ENCODE assay signal across 13 cellular contexts in the genomic region with DNA sequence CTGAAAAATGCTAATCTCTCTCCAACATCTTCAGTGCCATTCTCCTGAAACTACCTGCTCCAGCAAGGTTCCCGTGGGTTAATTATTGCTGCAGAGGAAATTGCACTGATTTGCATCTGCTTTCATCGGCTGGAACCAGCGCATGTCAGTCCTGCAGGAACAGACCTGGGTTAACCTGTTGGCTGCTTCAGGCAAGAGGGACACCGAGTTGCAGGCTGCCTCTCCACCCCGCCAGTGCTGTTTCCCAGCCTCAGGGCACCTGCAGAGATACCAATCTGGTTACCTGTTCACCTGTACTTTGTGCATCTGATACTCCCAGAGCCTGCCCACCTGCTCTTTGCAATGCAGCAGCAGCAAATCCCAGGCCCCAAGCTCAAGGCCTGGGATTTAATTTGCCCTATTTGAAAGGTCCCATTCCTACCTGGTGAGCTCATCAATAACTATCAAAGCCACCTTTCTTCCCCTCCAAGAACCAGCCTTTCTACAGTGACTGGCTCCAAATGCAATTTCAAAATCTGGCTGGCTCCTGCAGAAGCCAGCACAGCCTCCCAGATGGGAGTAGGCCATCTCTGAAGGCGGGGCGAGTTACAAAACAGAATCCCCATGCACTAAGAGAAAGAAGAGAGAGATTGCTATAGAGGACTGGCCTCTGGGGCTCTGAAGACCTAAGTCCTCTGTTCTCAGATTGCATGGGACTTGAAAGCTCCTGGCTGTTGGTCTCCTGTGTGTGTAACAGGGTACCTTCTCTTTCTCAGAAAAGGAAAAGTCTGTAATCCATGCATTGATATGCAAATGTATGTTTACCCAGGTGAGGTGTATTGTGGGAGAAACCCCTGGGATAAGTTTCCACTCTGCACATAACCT.
DNase-seq lines count a peak whose midpoint lies in the region; ATAC-seq, FAIRE-seq and TF ChIP-seq lines count a peak whose summit lies in the region.
"Had no signal": no experiment of that assay in that cellular context is flagged by ENCODE, and none has a peak within 500 bp of the region (broad histone marks: within the 10 kb centered on the region; RNA-seq: fewer than 3 reads in every experiment).

No MANE protein-coding gene starts in this region.

- no peaks in the 10 kb centered on the region for H3K79me2 ChIP-seq in GM12878 (ENCODE audit: control insufficient read depth, insufficient read depth, low read length)

- H3K9me3 ChIP-seq in GM12878 (replicated peaks; ENCODE audit: control insufficient read depth, insufficient read depth, low read length) (no peaks in the 10 kb centered on the region), aorta (ENCODE audit: control insufficient read depth, low read length) (no peaks in the 10 kb centered on the region)
- H3K9me3 ChIP-seq: uterus had no signal

- H3K9ac ChIP-seq in GM12878 (ENCODE audit: control insufficient read depth, insufficient read depth, low read length), result no peak overlapping the region

- H2AFZ ChIP-seq in GM12878 (ENCODE audit: control insufficient read depth, low read depth, low read length), result no peak overlapping the region

- intact Hi-C loops in GM12878 (cut with micrococcal nuclease; ENCODE audit: unreplicated experiment) (no loop called here), left colon (cut with DNase I, micrococcal nuclease) (no loop called here), aorta (cut with DNase I) (no loop called here)

- H3K36me3 ChIP-seq in GM12878 (ENCODE audit: control insufficient read depth in 2 of 2, insufficient read depth in 2 of 2, low read length in 1 of 2) (no peaks in the 10 kb centered on the region), aorta (ENCODE audit: control insufficient read depth in 1 of 2, insufficient read depth in 2 of 2, low read length in 1 of 2) (no peaks in the 10 kb centered on the region)
- H3K36me3 ChIP-seq: uterus had no signal

- H3K27me3 ChIP-seq in GM12878 (replicated peaks in 1 of 2; ENCODE audit: control insufficient read depth in 2 of 2, insufficient read depth in 2 of 2, low read length in 1 of 2), result no peaks in the 10 kb centered on the region
- H3K27me3 ChIP-seq in aorta (ENCODE audit: control insufficient read depth in 1 of 2, insufficient read depth in 2 of 2, low read length in 1 of 2), result no peaks in the 10 kb centered on the region
- H3K27me3 ChIP-seq: uterus had no signal

- H3K27ac ChIP-seq in GM12878 (ENCODE audit: control insufficient read depth, insufficient read depth) (no peak overlapping the region), aorta (ENCODE audit: low read depth in 1 of 2, low read length in 2 of 2) (no peak overlapping the region)
- H3K27ac ChIP-seq: uterus had no signal

- TF ChIP-seq RAD21 in GM12878 (IDR thresholded peaks at IDR 0.05; ENCODE audit: insufficient read depth, low read depth, low read length), result no peak

- FAIRE-seq in GM12878 (lab: Jason Lieb, UNC), result no peak
- FAIRE-seq: astrocyte, GM18507 had no signal

- TF ChIP-seq EP300 in GM12878 (IDR thresholded peaks at IDR 0.05; ENCODE audit: borderline replicate concordance in 1 of 2, control insufficient read depth in 1 of 2, low read depth in 2 of 2, low read length in 2 of 2), result no peak

- in situ Hi-C loops in GM12878 (cut with MboI), result no loop called here

- 48% methylated on average over 7 of the region's 7 CpGs for whole genome bisulfite sequencing in GM12878 (ENCODE audit: insufficient coverage, insufficient replicate concordance, low lambda C conversion rate, missing lambda C conversion rate)
- 60 to 69% methylated on average over 7 of the region's 7 CpGs for WGBS in aorta, 2 donors

- TF ChIP-seq CTCF in GM12878 (IDR thresholded peaks at IDR 0.05 in 2 of 3, conservative IDR thresholded peaks at IDR 0.05 in 1 of 3; ENCODE audit: control insufficient read depth in 2 of 3, extremely low read depth in 1 of 3, insufficient read depth in 1 of 3, low read depth in 3 of 3, low read length in 3 of 3), result no peak

- peak; percentile 22 for ATAC-seq in GM12878
- peak; percentile 54 for ATAC-seq in left colon
- ATAC-seq in aorta (ENCODE audit: low FRiP score), result peak; percentile 30
- no peak for ATAC-seq in GM18502 (IDR thresholded peaks at IDR 0.05; ENCODE audit: poor library complexity, unreplicated experiment)
- ATAC-seq: activated CD4-positive, alpha-beta T cell treated with anti-CD3 and anti-CD28 coated beads for 36 hours had no signal

- POLR2A ChIA-PET in GM12878 (lab: Charles Lee), result interaction anchor here (1.0 to 1.1 kb wide), 2 partner anchors 9 to 11 kb away, joined by 3 to 5 read pairs; no protein-coding TSS in a partner anchor

- TF ChIP-seq POLR2A in GM12878 (IDR thresholded peaks at IDR 0.05; ENCODE audit: low read depth, low read length), result no peak

- DNase-seq in SIG-M5 treated with dmso at 0.1 percent for 504 hours (lab: John Stamatoyannopoulos, UW; ENCODE audit: unreplicated experiment) (peak; percentile 51), SIG-M5 (lab: John Stamatoyannopoulos, UW) (no peak), GM12878 (ENCODE audit: low read depth, low spot score) (no peak), left colon (peak in 1 of 2 donors; percentile 50), aorta (no peak), inferior parietal cortex (ENCODE audit: extremely low spot score) (no peak), NCI-H446 treated with DMSO at 0.1 percent for 48 hours (lab: John Stamatoyannopoulos, UW) (no peak)
- DNase-seq: activated CD4-positive, alpha-beta T cell treated with anti-CD3 and anti-CD28 coated beads for 36 hours; NCI-H524 treated with DMSO at 0.1 percent for 48 hours; uterus had no signal

- H3K4me1 ChIP-seq in GM12878 (ENCODE audit: control insufficient read depth, insufficient read depth, low read length) (peaks cover 24% of the 10 kb centered on the region), aorta (ENCODE audit: control insufficient read depth in 1 of 2, insufficient read depth in 2 of 2, low read length in 2 of 2) (no peaks in the 10 kb centered on the region)
- H3K4me1 ChIP-seq: uterus had no signal

- H4K20me1 ChIP-seq in GM12878 (ENCODE audit: control insufficient read depth, insufficient read depth), result no peaks in the 10 kb centered on the region

- RAD21 ChIA-PET in GM12878 (lab: Charles Lee; ENCODE audit: unreplicated experiment), result no interaction called here

- no peak overlapping the region for H3K4me2 ChIP-seq in GM12878 (ENCODE audit: control insufficient read depth, insufficient read depth)

- H3K4me3 ChIP-seq in GM12878 (no peak overlapping the region), aorta (ENCODE audit: low read length in 2 of 2) (no peak overlapping the region)
- H3K4me3 ChIP-seq: uterus had no signal

- BruUV-seq in GM12878 (replicated peaks; lab: Mats Ljungman, UMichigan), result no TSS peak

- SMC1A ChIA-PET in GM12878 (lab: Charles Lee; ENCODE audit: uncharacterized antibody, unreplicated experiment), result interaction anchor here (1.1 to 3.3 kb wide), 4 partner anchors 10 to 18 kb away, joined by 3 to 14 read pairs (median 5); no protein-coding TSS in a partner anchor

- CTCF ChIA-PET in GM12878 (lab: Yijun Ruan, JAX), result no interaction called here

TF ChIP-seq in GM12878, 131 proteins besides CTCF, POLR2A, EP300 and RAD21 (continues in another document):
- no peak for TF ChIP-seq ZZZ3 (IDR thresholded peaks at IDR 0.05; ENCODE audit: control insufficient read depth, insufficient read length, low read depth)
- TF ChIP-seq SMC3 (IDR thresholded peaks at IDR 0.05; ENCODE audit: borderline replicate concordance, low read length), result no peak
- no peak for TF ChIP-seq EED (IDR thresholded peaks at IDR 0.05; ENCODE audit: low read depth)
- TF ChIP-seq, protein P1, sequence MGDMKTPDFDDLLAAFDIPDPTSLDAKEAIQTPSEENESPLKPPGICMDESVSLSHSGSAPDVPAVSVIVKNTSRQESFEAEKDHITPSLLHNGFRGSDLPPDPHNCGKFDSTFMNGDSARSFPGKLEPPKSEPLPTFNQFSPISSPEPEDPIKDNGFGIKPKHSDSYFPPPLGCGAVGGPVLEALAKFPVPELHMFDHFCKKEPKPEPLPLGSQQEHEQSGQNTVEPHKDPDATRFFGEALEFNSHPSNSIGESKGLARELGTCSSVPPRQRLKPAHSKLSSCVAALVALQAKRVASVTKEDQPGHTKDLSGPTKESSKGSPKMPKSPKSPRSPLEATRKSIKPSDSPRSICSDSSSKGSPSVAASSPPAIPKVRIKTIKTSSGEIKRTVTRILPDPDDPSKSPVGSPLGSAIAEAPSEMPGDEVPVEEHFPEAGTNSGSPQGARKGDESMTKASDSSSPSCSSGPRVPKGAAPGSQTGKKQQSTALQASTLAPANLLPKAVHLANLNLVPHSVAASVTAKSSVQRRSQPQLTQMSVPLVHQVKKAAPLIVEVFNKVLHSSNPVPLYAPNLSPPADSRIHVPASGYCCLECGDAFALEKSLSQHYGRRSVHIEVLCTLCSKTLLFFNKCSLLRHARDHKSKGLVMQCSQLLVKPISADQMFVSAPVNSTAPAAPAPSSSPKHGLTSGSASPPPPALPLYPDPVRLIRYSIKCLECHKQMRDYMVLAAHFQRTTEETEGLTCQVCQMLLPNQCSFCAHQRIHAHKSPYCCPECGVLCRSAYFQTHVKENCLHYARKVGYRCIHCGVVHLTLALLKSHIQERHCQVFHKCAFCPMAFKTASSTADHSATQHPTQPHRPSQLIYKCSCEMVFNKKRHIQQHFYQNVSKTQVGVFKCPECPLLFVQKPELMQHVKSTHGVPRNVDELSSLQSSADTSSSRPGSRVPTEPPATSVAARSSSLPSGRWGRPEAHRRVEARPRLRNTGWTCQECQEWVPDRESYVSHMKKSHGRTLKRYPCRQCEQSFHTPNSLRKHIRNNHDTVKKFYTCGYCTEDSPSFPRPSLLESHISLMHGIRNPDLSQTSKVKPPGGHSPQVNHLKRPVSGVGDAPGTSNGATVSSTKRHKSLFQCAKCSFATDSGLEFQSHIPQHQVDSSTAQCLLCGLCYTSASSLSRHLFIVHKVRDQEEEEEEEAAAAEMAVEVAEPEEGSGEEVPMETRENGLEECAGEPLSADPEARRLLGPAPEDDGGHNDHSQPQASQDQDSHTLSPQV (IDR thresholded peaks at IDR 0.05), result no peak
- TF ChIP-seq NFIC (IDR thresholded peaks at IDR 0.05; ENCODE audit: low read depth, low read length), result no peak
- no peak for TF ChIP-seq ZNF207 (IDR thresholded peaks at IDR 0.05; ENCODE audit: borderline replicate concordance)
